ENCODE assay signal across 8 cellular contexts in genomic region chr10:104120512-104120902, GRCh38. TPM values are rescaled to one million over a fixed set of nuclear protein-coding genes. Genes with fewer than 3 reads are reported as not detected.
DNase-seq lines count a peak whose midpoint lies in the region; ATAC-seq and TF ChIP-seq lines count a peak whose summit lies in the region.

No MANE protein-coding gene starts in this region.

- H3K9me3 ChIP-seq in left ventricle myocardium inferior (replicated peaks) (no peaks in the 10 kb centered on the region), body of pancreas (no peaks in the 10 kb centered on the region), mesodermal cell (ENCODE audit: control insufficient read depth, low read length) (no peaks in the 10 kb centered on the region)

- H3K27ac ChIP-seq in left ventricle myocardium inferior (replicated peaks) (peak overlapping the region; percentile 98), body of pancreas (peak overlapping the region; percentile 84 to 100 (median 97)), mesodermal cell (ENCODE audit: low read depth, low read length, severe bottlenecking) (peak overlapping the region; percentile 100), urinary bladder (ENCODE audit: low read depth) (peak overlapping the region; percentile 92)

- H3K36me3 ChIP-seq in left ventricle myocardium inferior, result peaks cover 9% of the 10 kb centered on the region
- H3K36me3 ChIP-seq in body of pancreas (replicated peaks in 1 of 2; ENCODE audit: insufficient read depth in 1 of 2, low read depth in 2 of 2), result no peaks in the 10 kb centered on the region
- H3K36me3 ChIP-seq in mesodermal cell (ENCODE audit: control insufficient read depth, insufficient read depth, low read length), result peaks cover 7% of the 10 kb centered on the region
- no peaks in the 10 kb centered on the region for H3K36me3 ChIP-seq in urinary bladder (ENCODE audit: insufficient read depth)

- TF ChIP-seq CTCF in left ventricle myocardium inferior (IDR thresholded peaks at IDR 0.05; ENCODE audit: borderline replicate concordance), result no peak
- no peak for TF ChIP-seq CTCF in body of pancreas (IDR thresholded peaks at IDR 0.05)

- H3K27me3 ChIP-seq in left ventricle myocardium inferior (ENCODE audit: low read depth) (no peaks in the 10 kb centered on the region), body of pancreas (no peaks in the 10 kb centered on the region)

- intact Hi-C loops in left ventricle myocardium inferior (cut with micrococcal nuclease), result loop anchor here (10.0 kb wide), 1 partner anchor 236 kb away; no protein-coding TSS in a partner anchor
- intact Hi-C loops in left cardiac atrium (cut with DNase I), result loop anchor here in 1 of 2 donors (2.0 kb wide), 1 partner anchor 152 kb away; no protein-coding TSS in a partner anchor
- intact Hi-C loops in body of pancreas (cut with DNase I), result no loop called here

- peak overlapping the region; percentile 77 for H3K4me3 ChIP-seq in left ventricle myocardium inferior
- H3K4me3 ChIP-seq in body of pancreas, result no peak overlapping the region
- H3K4me3 ChIP-seq in mesodermal cell (ENCODE audit: extremely low read depth, insufficient read depth, low read length, poor library complexity, severe bottlenecking), result peak overlapping the region; percentile 74
- H3K4me3 ChIP-seq in urinary bladder (ENCODE audit: low read depth, low read length), result peak overlapping the region; percentile 18

- no peak for ATAC-seq in left cardiac atrium
- ATAC-seq in body of pancreas, result no peak
- ATAC-seq in HG02840 (IDR thresholded peaks at IDR 0.05; ENCODE audit: low FRiP score, unreplicated experiment), result no peak

- no peak for DNase-seq in left ventricle myocardium inferior
- no peak for DNase-seq in left cardiac atrium
- DNase-seq in body of pancreas, result no peak
- DNase-seq in NCI-H446 treated with DMSO at 0.1 percent for 48 hours (lab: John Stamatoyannopoulos, UW), result no peak
- DNase-seq in AG20443 (ENCODE audit: low spot score), result no peak

- no peak for TF ChIP-seq POLR2A in body of pancreas (IDR thresholded peaks at IDR 0.05)

- 5 to 20% methylated on average over 2 of the region's 2 CpGs for WGBS in body of pancreas, 2 donors
- WGBS in mesodermal cell (ENCODE audit: insufficient coverage in 2 of 2), 2 experiments, result 100% methylated on average over 2 of the region's 2 CpGs; no CpG with 5 or more reads in 1 of the 2 experiments
- 28% methylated on average over 2 of the region's 2 CpGs for WGBS in urinary bladder

- H3K4me1 ChIP-seq in left ventricle myocardium inferior (peaks cover 27% of the 10 kb centered on the region), body of pancreas (peaks cover 8% of the 10 kb centered on the region), mesodermal cell (ENCODE audit: control insufficient read depth, insufficient read depth, low read length, poor library complexity, severe bottlenecking) (peaks cover 11% of the 10 kb centered on the region), urinary bladder (ENCODE audit: insufficient read depth) (peaks cover 2% of the 10 kb centered on the region)

RNA-seq across cellular contexts. Expression of gene SFR1, which starts 1.5 kb away (rescaled TPM):
- total RNA-seq in left ventricle myocardium inferior (6.0 TPM), left cardiac atrium (1 to 10 TPM; 6.5 to 7.0 TPM), body of pancreas (1 to 10 TPM; 3.3 to 5.2 TPM), urinary bladder (13.6 TPM)
- 8.2 TPM for polyA plus RNA-seq in mesodermal cell (2013, experiment 1 of 2)
- polyA plus RNA-seq in mesodermal cell (2013, experiment 2 of 2), result 11.4 TPM
- polyA plus RNA-seq in urinary bladder, result 6.8 TPM

RNA-seq across cellular contexts. Expression of gene COL17A1, which starts 34.8 kb away (rescaled TPM):
- total RNA-seq in left ventricle myocardium inferior, result not detected
- total RNA-seq in left cardiac atrium, result under 1 TPM; 0.29 to 0.55 TPM
- total RNA-seq in body of pancreas, result 1 to 10 TPM in 1 of 2 donors, not detected in 1; 3.6 TPM
- 0.15 TPM for polyA plus RNA-seq in mesodermal cell (2013, experiment 1 of 2)
- polyA plus RNA-seq in mesodermal cell (2013, experiment 2 of 2), result 0.15 TPM
- 9.8 TPM for total RNA-seq in urinary bladder
- 9.3 TPM for polyA plus RNA-seq in urinary bladder

Comparison
In these comparisons a context has a peak if more than half of its experiments do, and no peak if none do; other contexts are left out.
1. H3K4me3 ChIP-seq: peak in left ventricle myocardium inferior (single experiment), mesodermal cell (single experiment) and urinary bladder (single experiment); none in body of pancreas (0 of 2).
2. Peak in every context shown above with its lines, with median percentiles within 50 percentile points of each other: H3K27ac ChIP-seq.